1 cellular context compared by ENCODE assay signal in the genomic region with DNA sequence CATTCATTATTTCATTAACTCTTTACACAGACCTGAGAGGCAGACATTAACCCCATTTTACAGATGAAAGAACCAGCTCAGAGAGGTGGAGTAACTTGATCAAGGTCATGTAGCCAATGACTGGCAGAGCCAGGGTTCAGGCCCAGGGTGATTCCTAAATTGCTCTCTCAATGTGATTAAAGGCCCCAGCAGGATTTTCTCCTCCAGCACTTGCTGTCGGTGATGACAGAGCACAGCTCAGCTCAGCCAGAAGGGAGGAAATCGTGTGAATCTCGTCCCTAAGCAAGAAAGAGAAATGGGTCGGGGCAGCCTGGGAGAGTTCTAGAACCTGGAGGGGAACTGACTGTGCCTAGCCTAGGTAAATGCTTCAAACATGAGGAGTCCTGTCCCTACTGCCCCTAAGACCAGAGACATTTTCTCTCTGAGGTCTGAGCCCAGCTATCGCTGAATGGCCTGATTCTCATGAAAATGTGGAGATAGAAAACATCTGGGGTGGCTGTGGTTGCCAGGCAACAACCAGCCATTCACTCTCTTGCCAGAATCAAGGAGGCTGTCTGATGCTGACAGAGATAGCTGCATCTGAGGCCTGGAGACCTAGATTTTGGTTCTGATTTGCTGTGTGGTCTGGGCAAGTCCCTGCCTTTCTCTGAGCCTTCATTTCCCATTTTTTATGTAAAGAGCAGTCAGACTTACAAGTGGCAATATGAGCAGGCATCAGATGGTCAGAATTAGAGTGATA.
TF ChIP-seq lines count a peak whose summit lies in the region.

No MANE protein-coding gene starts in this region.

TF ChIP-seq in IMR-90, 13 proteins besides CTCF, POLR2A, EP300 and RAD21:
- TF ChIP-seq FOS (IDR thresholded peaks at IDR 0.05; ENCODE audit: low read depth, low read length), result no peak
- no peak for TF ChIP-seq MAZ (IDR thresholded peaks at IDR 0.05; ENCODE audit: borderline replicate concordance, low read depth, low read length)
- no peak for TF ChIP-seq BHLHE40 (IDR thresholded peaks at IDR 0.05; ENCODE audit: low read depth, low read length)
- no peak for TF ChIP-seq ELK1 (IDR thresholded peaks at IDR 0.05; ENCODE audit: borderline replicate concordance, low read depth, low read length)
- TF ChIP-seq SMC3 (IDR thresholded peaks at IDR 0.05; ENCODE audit: low read depth, low read length), result no peak
- TF ChIP-seq MXI1 (IDR thresholded peaks at IDR 0.05; ENCODE audit: borderline replicate concordance, low read depth, low read length), result no peak
- TF ChIP-seq CEBPB (IDR thresholded peaks at IDR 0.05; ENCODE audit: low read depth, low read length), result no peak
- TF ChIP-seq USF2 (IDR thresholded peaks at IDR 0.05; ENCODE audit: low read depth, low read length), result no peak
- TF ChIP-seq RFX5 (IDR thresholded peaks at IDR 0.05; ENCODE audit: low read depth, low read length), result no peak
- no peak for TF ChIP-seq MAFK (IDR thresholded peaks at IDR 0.05; ENCODE audit: low read depth, low read length)
- TF ChIP-seq NFE2L2 (IDR thresholded peaks at IDR 0.05; ENCODE audit: low read depth, low read length), result no peak
- no peak for TF ChIP-seq CHD1 (IDR thresholded peaks at IDR 0.05; ENCODE audit: low read depth, low read length)
- no peak for TF ChIP-seq RCOR1 (IDR thresholded peaks at IDR 0.05; ENCODE audit: insufficient replicate concordance, low read length)
